Comparison of ENCODE assay signal across 14 cellular contexts in the genomic region with DNA sequence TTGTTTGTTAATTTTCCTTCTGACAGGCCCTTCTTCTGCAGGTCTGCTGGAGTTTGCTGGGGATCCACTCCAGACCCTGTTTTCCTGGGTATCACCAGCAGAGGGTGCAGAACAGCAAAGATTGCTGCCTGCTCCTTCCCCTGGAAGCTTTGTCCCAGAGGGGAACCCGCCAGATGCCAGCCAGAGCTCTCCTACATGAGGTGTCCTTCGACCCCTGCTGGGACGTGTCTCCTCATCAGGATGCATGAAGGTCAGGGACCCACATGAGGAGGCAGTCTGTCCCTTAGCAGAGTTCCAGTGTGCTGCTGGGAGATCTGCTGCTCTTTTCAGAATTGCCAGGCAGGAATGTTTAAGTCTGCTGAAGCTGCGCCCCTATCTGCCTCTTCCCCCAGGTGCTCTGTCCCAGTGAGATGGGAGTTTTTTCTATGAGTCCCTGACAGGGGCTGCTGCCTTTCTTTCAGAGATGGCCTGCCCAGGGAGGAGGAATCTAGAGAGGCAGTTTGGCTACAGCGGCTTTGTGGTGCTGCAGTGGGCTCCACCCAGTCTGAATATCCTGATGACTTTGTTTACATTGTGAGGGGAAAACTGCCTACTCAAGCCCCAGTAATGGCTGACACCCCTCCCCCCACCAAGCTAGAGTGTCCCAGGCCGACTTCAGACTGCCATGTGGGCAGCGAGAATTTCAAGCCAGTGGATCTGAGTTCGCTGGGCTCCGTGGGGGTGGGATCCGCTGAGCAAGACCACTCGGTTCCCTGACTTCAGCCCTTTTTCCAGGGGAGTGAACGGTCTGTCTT.
"Had no signal": no experiment of that assay in that cellular context is flagged by ENCODE, and none has a peak within 500 bp of the region (broad histone marks: within the 10 kb centered on the region; RNA-seq: fewer than 3 reads in every experiment).

No MANE protein-coding gene starts in this region.

- H3K9me3 Mint-ChIP-seq: activated T-helper 1 cell treated with anti-CD3 and anti-CD28 coated beads, Interleukin-12 subunit alpha, Interleukin-12 subunit beta, Interleukin-2, Interleukin-4 antibody, amounts not matched to agents 30 ng/mL and 10 ng/mL and 1 ng/mL, durations not matched to agents 14 hours and 24 hours and 36 hours had no signal

- DNase-seq: activated CD4-positive, alpha-beta T cell treated with anti-CD3 and anti-CD28 coated beads, Interleukin-2, amount 50 U/mL, for 1 hour; activated naive CD8-positive, alpha-beta T cell treated with anti-CD3 and anti-CD28 coated beads for 36 hours; brain microvascular endothelial cell; effector CD8-positive, alpha-beta T cell; foreskin fibroblast; naive thymus-derived CD8-positive, alpha-beta T cell; nucleus accumbens; stimulated activated CD4-positive, alpha-beta T cell treated with anti-CD3 and anti-CD28 coated beads, Interleukin-4, amount 100 ng/mL, for 4 hours; stimulated activated CD8-positive, alpha-beta memory T cell treated with anti-CD3 and anti-CD28 coated beads, Interleukin-4, amount 100 ng/mL, for 48 hours; stimulated activated naive CD4-positive, alpha-beta T cell treated with Interleukin-2 at 50 U/mL for 16 hours; trophoblast cell had no signal

- H3K27ac Mint-ChIP-seq: activated naive CD8-positive, alpha-beta T cell treated with anti-CD3 and anti-CD28 coated beads for 36 hours; activated T-helper 1 cell treated with anti-CD3 and anti-CD28 coated beads, Interleukin-12 subunit alpha, Interleukin-12 subunit beta, Interleukin-2, Interleukin-4 antibody, amounts not matched to agents 30 ng/mL and 10 ng/mL and 1 ng/mL, durations not matched to agents 14 hours and 24 hours and 36 hours; naive thymus-derived CD8-positive, alpha-beta T cell had no signal

- H3K36me3 ChIP-seq: brain microvascular endothelial cell had no signal

- H3K27me3 ChIP-seq: brain microvascular endothelial cell had no signal

- H3K27me3 Mint-ChIP-seq: activated naive CD8-positive, alpha-beta T cell treated with anti-CD3 and anti-CD28 coated beads for 36 hours; central memory CD8-positive, alpha-beta T cell had no signal

- H3K4me1 Mint-ChIP-seq: activated naive CD8-positive, alpha-beta T cell treated with anti-CD3 and anti-CD28 coated beads for 36 hours; central memory CD8-positive, alpha-beta T cell; naive thymus-derived CD8-positive, alpha-beta T cell had no signal

- H3K4me3 Mint-ChIP-seq: activated naive CD8-positive, alpha-beta T cell treated with anti-CD3 and anti-CD28 coated beads for 36 hours; activated T-helper 1 cell treated with anti-CD3 and anti-CD28 coated beads, Interleukin-12 subunit alpha, Interleukin-12 subunit beta, Interleukin-2, Interleukin-4 antibody, amounts not matched to agents 30 ng/mL and 10 ng/mL and 1 ng/mL, durations not matched to agents 14 hours and 24 hours and 36 hours; central memory CD8-positive, alpha-beta T cell; naive thymus-derived CD8-positive, alpha-beta T cell had no signal

- H3K27ac ChIP-seq: brain microvascular endothelial cell, skin epidermis had no signal

- H3K4me3 ChIP-seq: skin epidermis had no signal

- H3K36me3 Mint-ChIP-seq: activated naive CD8-positive, alpha-beta T cell treated with anti-CD3 and anti-CD28 coated beads for 36 hours; naive thymus-derived CD8-positive, alpha-beta T cell had no signal
